ENCODE assay signal across 21 cellular contexts in genomic region chr7:134894928-134895327, GRCh38.
DNase-seq lines count a peak whose midpoint lies in the region; ATAC-seq, FAIRE-seq and TF ChIP-seq lines count a peak whose summit lies in the region.
"Had no signal": no experiment of that assay in that cellular context is flagged by ENCODE, and none has a peak within 500 bp of the region (broad histone marks: within the 10 kb centered on the region; RNA-seq: fewer than 3 reads in every experiment).

No MANE protein-coding gene starts in this region.

- no peak overlapping the region for H2AK5ac ChIP-seq in trophoblast cell (ENCODE audit: low read length)

- H4K12ac ChIP-seq in trophoblast cell (ENCODE audit: low read depth, low read length), result no peak overlapping the region

- H3K4ac ChIP-seq in trophoblast cell (ENCODE audit: low read depth, low read length), result no peak overlapping the region

- TF ChIP-seq CTCF in A549 (IDR thresholded peaks at IDR 0.05) (no peak), HFFc6 (IDR thresholded peaks at IDR 0.05) (no peak), neural crest cell (conservative IDR thresholded peaks at IDR 0.05) (no peak), thoracic aorta (IDR thresholded peaks at IDR 0.05) (no peak), tibial artery (IDR thresholded peaks at IDR 0.05) (no peak)

- CTCF ChIA-PET in A549 (lab: Yijun Ruan, JAX), result interaction anchor here (1.6 kb wide), 1 partner anchor 110 kb away, joined by 3 read pairs; no protein-coding TSS in a partner anchor

- POLR2A ChIA-PET in A549 (lab: Yijun Ruan, JAX), result no interaction called here

- ATAC-seq in A549 (no peak), thoracic aorta (ENCODE audit: insufficient number of reproducible peaks, low FRiP score, low read depth) (no peak)

- H3K9ac ChIP-seq in trophoblast cell (ENCODE audit: low read length), result no peak overlapping the region

- H3K36me3 ChIP-seq in thoracic aorta (peaks cover 3% of the 10 kb centered on the region), tibial artery (peaks cover 4 to 28% (median 6%) of the 10 kb centered on the region in 3 donors), trophoblast cell (ENCODE audit: control insufficient read depth in 1 of 2, insufficient read depth in 2 of 2, low read length in 2 of 2) (peaks cover 11 to 22% of the 10 kb centered on the region in 2 experiments)

- DNase-seq in A549 (ENCODE audit: low read depth in 1 of 2, low spot score in 1 of 2), result no peak
- no peak for DNase-seq in HFFc6
- DNase-seq in neural crest cell (ENCODE audit: low read depth, low spot score), result no peak
- DNase-seq in thoracic aorta (ENCODE audit: low spot score), result no peak
- no peak for DNase-seq in tibial artery
- no peak for DNase-seq in NCI-H510A treated with DMSO at 0.1 percent for 48 hours (lab: John Stamatoyannopoulos, UW)
- DNase-seq in trophoblast cell, result no peak
- no peak for DNase-seq in stimulated activated CD8-positive, alpha-beta memory T cell treated with anti-CD3 and anti-CD28 coated beads, Interleukin-4, amount 100 ng/mL, for 48 hours
- DNase-seq: 8988T; CD4-positive, alpha-beta memory T cell; DMS153; DMS79 treated with DMSO at 0.1 percent for 48 hours; EL; GOT3; H9 had no signal

- H3K4me1 Mint-ChIP-seq in HFFc6 (ENCODE audit: low read depth) (peaks cover 84% of the 10 kb centered on the region), neural crest cell (peaks cover 51% of the 10 kb centered on the region)

- H3K4me3 Mint-ChIP-seq in HFFc6 (peak overlapping the region; percentile 9; the same call in 1 of the 2 replicates), neural crest cell (peak overlapping the region; percentile 4)
- H3K4me3 Mint-ChIP-seq: B cell; CD4-positive, alpha-beta memory T cell; H9 had no signal

- H3K79me1 ChIP-seq in trophoblast cell (ENCODE audit: low read length), result peaks cover 11% of the 10 kb centered on the region

- WGBS in A549 (ENCODE audit: missing lambda C conversion rate), result 88% methylated on average over 1 of the region's 1 CpG
- no CpG with 5 or more reads among the region's 1 CpG for WGBS in trophoblast cell (ENCODE audit: extremely low coverage, insufficient coverage, insufficient read length)

- no peak overlapping the region for H4K91ac ChIP-seq in trophoblast cell (ENCODE audit: low read depth, low read length)

- no peaks in the 10 kb centered on the region for H3K27me3 ChIP-seq in thoracic aorta (replicated peaks; ENCODE audit: insufficient read depth)
- no peaks in the 10 kb centered on the region for H3K27me3 ChIP-seq in tibial artery
- H3K27me3 ChIP-seq in trophoblast cell (ENCODE audit: insufficient read depth, low read length), result no peaks in the 10 kb centered on the region

- TF ChIP-seq RAD21 in A549 (conservative IDR thresholded peaks at IDR 0.05 in 1 of 2, IDR thresholded peaks at IDR 0.05 in 1 of 2), result no peak

- no peak for TF ChIP-seq EP300 in A549 (IDR thresholded peaks at IDR 0.05)

- peaks cover 40% of the 10 kb centered on the region for H3K27me3 Mint-ChIP-seq in HFFc6 (ENCODE audit: insufficient read depth)
- no peaks in the 10 kb centered on the region for H3K27me3 Mint-ChIP-seq in neural crest cell (ENCODE audit: low read depth)

- H3K14ac ChIP-seq in trophoblast cell (ENCODE audit: low read length), result no peak overlapping the region

- intact Hi-C loops in tibial artery (cut with DNase I; ENCODE audit: low total_unique reads), result no loop called here

- TF ChIP-seq POLR2A in A549 (IDR thresholded peaks at IDR 0.05; ENCODE audit: low read length), result no peak

- H3K4me1 ChIP-seq in A549, result peaks cover 48% of the 10 kb centered on the region
- peaks cover 43 to 66% of the 10 kb centered on the region in 2 donors for H3K4me1 ChIP-seq in thoracic aorta (ENCODE audit: control insufficient read depth in 1 of 2, low read depth in 2 of 2)
- H3K4me1 ChIP-seq in tibial artery, result peaks cover 0 to 73% (median 50%) of the 10 kb centered on the region in 4 donors
- H3K4me1 ChIP-seq in trophoblast cell (ENCODE audit: control insufficient read depth in 1 of 2, insufficient read depth in 2 of 2, low read length in 2 of 2), result peaks cover 22 to 34% of the 10 kb centered on the region in 2 experiments

- no peak overlapping the region for H3K23ac ChIP-seq in trophoblast cell (ENCODE audit: low read length)

- peaks cover 84% of the 10 kb centered on the region for H3K36me3 Mint-ChIP-seq in HFFc6 (ENCODE audit: low read depth)
- H3K36me3 Mint-ChIP-seq in neural crest cell (ENCODE audit: low read depth), result peaks cover 27% of the 10 kb centered on the region

- peak overlapping the region; percentile 22 for H3K27ac Mint-ChIP-seq in HFFc6
- H3K27ac Mint-ChIP-seq in neural crest cell (ENCODE audit: unreplicated experiment), result no peak overlapping the region
- H3K27ac Mint-ChIP-seq: B cell; CD4-positive, alpha-beta memory T cell; H9 had no signal

- H3K27ac ChIP-seq in A549, result no peak overlapping the region
- peak overlapping the region; percentile 16 to 35 for H3K27ac ChIP-seq in thoracic aorta
- H3K27ac ChIP-seq in tibial artery, result peak overlapping the region in 1 of 2 donors; percentile 68
- H3K27ac ChIP-seq in trophoblast cell (ENCODE audit: low read depth, low read length), result no peak overlapping the region
- H3K27ac ChIP-seq: C4-2B had no signal

- H4K8ac ChIP-seq in trophoblast cell (ENCODE audit: low read depth, low read length), result no peak overlapping the region

- H2BK12ac ChIP-seq in trophoblast cell (ENCODE audit: low read length), result no peak overlapping the region

- H3K79me2 ChIP-seq in trophoblast cell (ENCODE audit: control insufficient read depth, insufficient read depth, low read length, poor library complexity), result peaks cover 13% of the 10 kb centered on the region

- H3K4me2 ChIP-seq in A549 (no peak overlapping the region), trophoblast cell (ENCODE audit: low read length) (no peak overlapping the region)

- H3K9me3 ChIP-seq in A549, result peaks cover 13% of the 10 kb centered on the region; the same call in 2 of the 3 replicates
- H3K9me3 ChIP-seq in thoracic aorta, result peaks cover 6% of the 10 kb centered on the region
- peaks cover 0 to 7% (median 0%) of the 10 kb centered on the region in 3 donors for H3K9me3 ChIP-seq in tibial artery
- peaks cover 6% of the 10 kb centered on the region for H3K9me3 ChIP-seq in trophoblast cell (ENCODE audit: insufficient read depth, low read depth, low read length)

- no peak overlapping the region for H2BK120ac ChIP-seq in trophoblast cell (ENCODE audit: insufficient read depth, low read length, poor library complexity)

- no peak overlapping the region for H2AFZ ChIP-seq in trophoblast cell (ENCODE audit: insufficient read depth, low read length, poor library complexity)

- FAIRE-seq in A549 (lab: Jason Lieb, UNC), result no peak
- FAIRE-seq: D721Med, G401.6, GM12891, HTR-8/SVneo had no signal

- H3K9me3 Mint-ChIP-seq in HFFc6 (peaks cover 42% of the 10 kb centered on the region), neural crest cell (peaks cover 6% of the 10 kb centered on the region)

- H3K4me3 ChIP-seq in A549 (no peak overlapping the region), thoracic aorta (no peak overlapping the region), tibial artery (no peak overlapping the region), trophoblast cell (ENCODE audit: low read depth, low read length) (no peak overlapping the region)

- H3K18ac ChIP-seq in trophoblast cell (ENCODE audit: low read length), result no peak overlapping the region

- H2BK5ac ChIP-seq in trophoblast cell (ENCODE audit: low read depth, low read length, poor library complexity), result no peak overlapping the region

TF ChIP-seq in A549, 52 proteins besides CTCF, POLR2A, EP300 and RAD21:
- TF ChIP-seq ZC3H11A (IDR thresholded peaks at IDR 0.05) (peak; percentile 99), RFX5 (IDR thresholded peaks at IDR 0.05) (no peak)

Comparison
In these comparisons a context has a peak if more than half of its experiments do, and no peak if none do; other contexts are left out.
1. H3K27ac ChIP-seq: peak in thoracic aorta (2 of 2); none in A549 (0 of 2) and trophoblast cell (single experiment).